9 cellular contexts compared by ENCODE assay signal in genomic region chr13:109781384-109782065, GRCh38. TPM values are rescaled to one million over a fixed set of nuclear protein-coding genes. Genes with fewer than 3 reads are reported as not detected.
A peak's percentile ranks its signal among the peaks of the same experiment; 100 is the strongest.
DNase-seq lines count a peak whose midpoint lies in the region; ATAC-seq and TF ChIP-seq lines count a peak whose summit lies in the region.
"Had no signal": no experiment of that assay in that cellular context is flagged by ENCODE, and none has a peak within 500 bp of the region (broad histone marks: within the 10 kb centered on the region; RNA-seq: fewer than 3 reads in every experiment).

No MANE protein-coding gene starts in this region.

- in situ Hi-C loops in Panc1 (cut with HindIII; ENCODE audit: low pct_unique_long_range_greater_than_20kb, low sequenced_read_pairs), result no loop called here

- H3K36me3 ChIP-seq in Panc1 (ENCODE audit: control insufficient read depth, insufficient read depth, low read length), result no peaks in the 10 kb centered on the region

- H3K9me3 ChIP-seq in Panc1 (ENCODE audit: control insufficient read depth, insufficient read depth, low read depth, low read length), result no peaks in the 10 kb centered on the region

- peaks cover 20% of the 10 kb centered on the region for H3K4me1 ChIP-seq in Panc1 (ENCODE audit: control insufficient read depth, insufficient read depth, low read length)

- H3K4me3 ChIP-seq in Panc1 (ENCODE audit: low read depth in 2 of 2, low read length in 2 of 2) (peak overlapping the region; percentile 49 to 72), fibroblast of villous mesenchyme (ENCODE audit: low read depth, low read length) (peak overlapping the region; percentile 72)

- no peaks in the 10 kb centered on the region for H3K27me3 Mint-ChIP-seq in progenitor cell of endocrine pancreas

- TF ChIP-seq CTCF in Panc1 (IDR thresholded peaks at IDR 0.05), result no peak
- TF ChIP-seq CTCF in fibroblast of villous mesenchyme (IDR thresholded peaks at IDR 0.05; ENCODE audit: insufficient read depth, low read depth, low read length), result no peak
- TF ChIP-seq CTCF in progenitor cell of endocrine pancreas (IDR thresholded peaks at IDR 0.05; ENCODE audit: unreplicated experiment), result no peak

- CTCF ChIA-PET in Panc1 (lab: Charles Lee), result no interaction called here

- peak overlapping the region; percentile 65 for H3K4me3 Mint-ChIP-seq in progenitor cell of endocrine pancreas (ENCODE audit: low read depth)

- H3K27me3 ChIP-seq in Panc1 (ENCODE audit: control insufficient read depth, insufficient read depth, low read length), result no peaks in the 10 kb centered on the region

- DNase-seq in COLO668 (lab: John Stamatoyannopoulos, UW; ENCODE audit: unreplicated experiment) (peak; percentile 67), Panc1 (ENCODE audit: low read depth, low spot score) (no peak), fibroblast of villous mesenchyme (ENCODE audit: low read depth) (peak; percentile 46), progenitor cell of endocrine pancreas (ENCODE audit: low spot score, unreplicated experiment) (no peak), cerebellum (ENCODE audit: low spot score) (no peak)
- DNase-seq in stimulated activated CD8-positive, alpha-beta memory T cell treated with anti-CD3 and anti-CD28 coated beads, Interleukin-4, amount 100 ng/mL, for 48 hours, result no peak
- no peak for DNase-seq in effector CD4-positive, alpha-beta T cell
- DNase-seq: retina had no signal

- peak overlapping the region; percentile 69 for H3K27ac ChIP-seq in Panc1 (ENCODE audit: low read length)

- peaks cover 11% of the 10 kb centered on the region for H3K36me3 Mint-ChIP-seq in progenitor cell of endocrine pancreas (ENCODE audit: insufficient read depth)

- H3K27ac Mint-ChIP-seq in progenitor cell of endocrine pancreas, result peak overlapping the region; percentile 27

- BruUV-seq in Panc1 (replicated peaks; lab: Mats Ljungman, UMichigan), result no TSS peak

- intact Hi-C loops in Panc1 (cut with micrococcal nuclease; ENCODE audit: unreplicated experiment), result loop anchor here (5.0 kb wide), 3 partner anchors 509 to 819 kb away; no protein-coding TSS in a partner anchor

- H3K9me3 Mint-ChIP-seq in progenitor cell of endocrine pancreas (ENCODE audit: low read depth), result no peaks in the 10 kb centered on the region

- ATAC-seq in Panc1 (no peak), HG03135 (IDR thresholded peaks at IDR 0.05; ENCODE audit: unreplicated experiment) (no peak)

- peaks cover 45% of the 10 kb centered on the region for H3K4me1 Mint-ChIP-seq in progenitor cell of endocrine pancreas (ENCODE audit: low read depth)

- POLR2A ChIA-PET in Panc1 (lab: Charles Lee), result no interaction called here

RNA-seq across cellular contexts. Expression of gene IRS2, which starts 4.9 kb away (rescaled TPM):
- total RNA-seq in Panc1 (2021; ENCODE audit: unreplicated experiment) (5.9 TPM), fibroblast of villous mesenchyme (6.4 and 19.0 TPM in 2 replicates), progenitor cell of endocrine pancreas (11.9 and 12.5 TPM in 2 replicates), cerebellum (8.3 TPM)
- 4.7 TPM for polyA plus RNA-seq in Panc1 (2012; ENCODE audit: insufficient read length)

Comparison
In these comparisons a context has a peak if more than half of its experiments do, and no peak if none do; other contexts are left out.
1. DNase-seq: peak in COLO668 (single experiment) and fibroblast of villous mesenchyme (single experiment); none in Panc1 (single experiment), progenitor cell of endocrine pancreas (single experiment), cerebellum (single experiment), stimulated activated CD8-positive, alpha-beta memory T cell treated with anti-CD3 and anti-CD28 coated beads, Interleukin-4, amount 100 ng/mL, for 48 hours (single experiment) and effector CD4-positive, alpha-beta T cell (single experiment).